Comparison of ENCODE assay signal across 8 cellular contexts in genomic region chr22:24208012-24208749, GRCh38. TPM values are rescaled to one million over a fixed set of nuclear protein-coding genes. Genes with fewer than 3 reads are reported as not detected.
DNase-seq lines count a peak whose midpoint lies in the region; ATAC-seq, FAIRE-seq and TF ChIP-seq lines count a peak whose summit lies in the region.

No MANE protein-coding gene starts in this region.

- ATAC-seq in RWPE2 (ENCODE audit: low read depth) (peak; percentile 92), GM18907 (IDR thresholded peaks at IDR 0.05; ENCODE audit: unreplicated experiment) (no peak), GM21390 (IDR thresholded peaks at IDR 0.05; ENCODE audit: unreplicated experiment) (no peak)

- no peak for DNase-seq in GM12891 (ENCODE audit: insufficient read length, low spot score)
- DNase-seq in RWPE2 (ENCODE audit: low spot score): no peak
- DNase-seq in endothelial cell (ENCODE audit: low spot score): no peak
- DNase-seq in DMS 273 (lab: John Stamatoyannopoulos, UW; ENCODE audit: unreplicated experiment): no peak
- no peak for DNase-seq in activated naive CD4-positive, alpha-beta T cell treated with anti-CD3 and anti-CD28 coated beads, Interleukin-2, amount 50 U/mL, for 16 hours

- no peak overlapping the region for H3K4me3 Mint-ChIP-seq in endothelial cell (ENCODE audit: unreplicated experiment)

- peak overlapping the region; percentile 98 for H3K27ac Mint-ChIP-seq in endothelial cell (ENCODE audit: unreplicated experiment)

- H3K36me3 Mint-ChIP-seq in endothelial cell (ENCODE audit: low read depth, unreplicated experiment): no peaks in the 10 kb centered on the region

- H3K27me3 ChIP-seq in RWPE2 (ENCODE audit: insufficient read depth, poor library complexity, severe bottlenecking) (no peaks in the 10 kb centered on the region), muscle layer of colon (ENCODE audit: control insufficient read depth in 1 of 2, insufficient read depth in 2 of 2, low read length in 2 of 2) (no peaks in the 10 kb centered on the region)

- peaks cover 27% of the 10 kb centered on the region for H3K4me1 ChIP-seq in RWPE2 (ENCODE audit: insufficient read depth, poor library complexity, severe bottlenecking)
- no peaks in the 10 kb centered on the region for H3K4me1 ChIP-seq in muscle layer of colon (ENCODE audit: insufficient read depth, low read length)

- TF ChIP-seq POLR2A in GM12891 (IDR thresholded peaks at IDR 0.05; ENCODE audit: low read depth, low read length): no peak

- no peak for FAIRE-seq in GM12891 (lab: Jason Lieb, UNC)

- H3K27ac ChIP-seq in RWPE2 (ENCODE audit: poor library complexity, severe bottlenecking) (peak overlapping the region; percentile 100), muscle layer of colon (ENCODE audit: low read depth, low read length) (peak overlapping the region; percentile 32)

- H3K27me3 Mint-ChIP-seq in endothelial cell (ENCODE audit: unreplicated experiment): peaks cover 5% of the 10 kb centered on the region

- H3K9me3 ChIP-seq in RWPE2 (ENCODE audit: severe bottlenecking) (no peaks in the 10 kb centered on the region), muscle layer of colon (ENCODE audit: low read length) (peaks cover 5% of the 10 kb centered on the region)

- H3K9ac ChIP-seq in muscle layer of colon (ENCODE audit: low read length): no peak overlapping the region

- TF ChIP-seq CTCF in RWPE2 (IDR thresholded peaks at IDR 0.05; ENCODE audit: poor library complexity, severe bottlenecking): no peak
- no peak for TF ChIP-seq CTCF in endothelial cell (IDR thresholded peaks at IDR 0.05; ENCODE audit: unreplicated experiment)

- no peaks in the 10 kb centered on the region for H3K36me3 ChIP-seq in RWPE2 (ENCODE audit: low read depth)
- no peaks in the 10 kb centered on the region for H3K36me3 ChIP-seq in muscle layer of colon (ENCODE audit: insufficient read depth, low read length)

- peaks cover 34% of the 10 kb centered on the region for H3K4me1 Mint-ChIP-seq in endothelial cell (ENCODE audit: unreplicated experiment)

- H3K9me3 Mint-ChIP-seq in endothelial cell (ENCODE audit: unreplicated experiment): no peaks in the 10 kb centered on the region

- H3K4me3 ChIP-seq in RWPE2 (ENCODE audit: severe bottlenecking) (no peak overlapping the region), muscle layer of colon (ENCODE audit: low read depth in 1 of 2, low read length in 2 of 2) (no peak overlapping the region)

TF ChIP-seq in GM12891, 5 proteins besides CTCF, POLR2A, EP300 and RAD21:
- TF ChIP-seq SPI1 (IDR thresholded peaks at IDR 0.05; ENCODE audit: low read depth, low read length) (peak; percentile 41; the same call in 1 of the 2 replicates), POU2F2 (IDR thresholded peaks at IDR 0.05; ENCODE audit: low read depth, low read length) (no peak)

RNA-seq across cellular contexts. Expression of gene SUSD2, which starts 26.9 kb away (rescaled TPM):
- 0.08 TPM for polyA plus RNA-seq in GM12891 (2012; ENCODE audit: low read depth, missing spikeins)
- 0.38 TPM for total RNA-seq in endothelial cell (ENCODE audit: unreplicated experiment)

RNA-seq across cellular contexts. Expression of gene GGT5, which starts 36.7 kb away (rescaled TPM):
- polyA plus RNA-seq in GM12891 (2012; ENCODE audit: low read depth, missing spikeins): not detected
- total RNA-seq in endothelial cell (ENCODE audit: unreplicated experiment): 1.6 TPM
